ENCODE assay signal across 5 cellular contexts in the genomic region with DNA sequence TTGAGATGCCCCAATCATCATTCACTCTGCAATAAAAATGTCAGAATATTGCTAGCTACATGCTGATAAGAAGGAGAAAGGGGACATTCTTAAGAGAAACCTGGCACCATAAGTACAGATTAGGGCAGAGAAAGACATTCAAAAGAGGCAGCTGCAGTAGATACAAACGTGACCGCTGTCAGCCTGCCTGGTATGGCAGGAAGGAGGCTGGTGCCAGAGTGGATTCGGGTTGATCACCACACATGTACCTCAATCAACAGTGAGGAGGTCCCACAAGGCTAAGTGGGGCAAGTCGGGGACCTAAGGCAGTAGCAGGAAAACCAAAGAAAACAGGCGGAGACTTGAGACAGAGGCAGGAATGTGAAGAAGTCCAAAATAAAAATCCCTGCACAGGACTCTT.
DNase-seq lines count a peak whose midpoint lies in the region; ATAC-seq and TF ChIP-seq lines count a peak whose summit lies in the region.
"Not testable (repeated sequence)": the region's sequence is repeated elsewhere in the genome, so short reads cannot be mapped to it uniquely, and the experiment has no call there.

No MANE protein-coding gene starts in this region.

- 18% methylated on average over 3 of the region's 5 CpGs; no CpG with 5 or more reads in 1 of the 2 donors for WGBS in testis, 2 donors

- H3K9me3 ChIP-seq in left lung, testis: not testable (repeated sequence)

- not testable (repeated sequence) for H3K4me1 ChIP-seq in left lung, testis

- H3K4me3 ChIP-seq in left lung, testis: not testable (repeated sequence)

- H3K4me1 Mint-ChIP-seq in activated CD4-positive, alpha-beta T cell treated with anti-CD3 and anti-CD28 coated beads, Interleukin-2, amount 10 ng/mL, durations not matched to agents 24 days and 14 days; chondrocyte (ENCODE audit: low read depth): not testable (repeated sequence)

- H3K27ac Mint-ChIP-seq in activated CD4-positive, alpha-beta T cell treated with anti-CD3 and anti-CD28 coated beads, Interleukin-2, amount 10 ng/mL, durations not matched to agents 24 days and 14 days; chondrocyte (ENCODE audit: unreplicated experiment): not testable (repeated sequence)

- TF ChIP-seq CTCF in chondrocyte (IDR thresholded peaks at IDR 0.05); left lung (IDR thresholded peaks at IDR 0.05); testis (IDR thresholded peaks at IDR 0.05): not testable (repeated sequence)

- H3K27me3 ChIP-seq in left lung, testis: not testable (repeated sequence)

- not testable (repeated sequence) for H3K27ac ChIP-seq in left lung, testis

- not testable (repeated sequence) for H3K36me3 ChIP-seq in left lung; testis (ENCODE audit: low read depth, missing control alignments)

- not testable (repeated sequence) for H3K4me3 Mint-ChIP-seq in activated CD4-positive, alpha-beta T cell treated with anti-CD3 and anti-CD28 coated beads, Interleukin-2, amount 10 ng/mL, durations not matched to agents 24 days and 14 days; chondrocyte (ENCODE audit: unreplicated experiment)

- TF ChIP-seq POLR2A in testis (IDR thresholded peaks at IDR 0.05), result not testable (repeated sequence)

- H3K27me3 Mint-ChIP-seq in activated CD4-positive, alpha-beta T cell treated with anti-CD3 and anti-CD28 coated beads, Interleukin-2, amount 10 ng/mL, durations not matched to agents 24 days and 14 days; chondrocyte (ENCODE audit: low read depth): not testable (repeated sequence)

- H3K9me3 Mint-ChIP-seq in activated CD4-positive, alpha-beta T cell treated with anti-CD3 and anti-CD28 coated beads, Interleukin-2, amount 10 ng/mL, durations not matched to agents 24 days and 14 days; chondrocyte (ENCODE audit: low read depth): not testable (repeated sequence)

- intact Hi-C loops in activated CD4-positive, alpha-beta T cell treated with anti-CD3 and anti-CD28 coated beads, Interleukin-2, amount 10 ng/mL, durations not matched to agents 24 days and 14 days (cut with micrococcal nuclease); left lung (cut with DNase I); posterior vena cava (cut with DNase I); testis (cut with DNase I; ENCODE audit: low total_unique reads): not testable (repeated sequence)

- DNase-seq in activated CD4-positive, alpha-beta T cell treated with anti-CD3 and anti-CD28 coated beads, Interleukin-2, amount 10 ng/mL, durations not matched to agents 24 days and 14 days, result peak; percentile 39
- peak; percentile 34 for DNase-seq in chondrocyte (ENCODE audit: low spot score)
- peak; percentile 17 to 25 for DNase-seq in left lung
- peak; percentile 58 for DNase-seq in posterior vena cava (ENCODE audit: low spot score)
- DNase-seq in testis, result peak; percentile 10

- not testable (repeated sequence) for H3K36me3 Mint-ChIP-seq in activated CD4-positive, alpha-beta T cell treated with anti-CD3 and anti-CD28 coated beads, Interleukin-2, amount 10 ng/mL, durations not matched to agents 24 days and 14 days (ENCODE audit: low read depth); chondrocyte (ENCODE audit: low read depth)

- not testable (repeated sequence) for ATAC-seq in left lung
